8 cellular contexts compared by ENCODE assay signal in the genomic region with DNA sequence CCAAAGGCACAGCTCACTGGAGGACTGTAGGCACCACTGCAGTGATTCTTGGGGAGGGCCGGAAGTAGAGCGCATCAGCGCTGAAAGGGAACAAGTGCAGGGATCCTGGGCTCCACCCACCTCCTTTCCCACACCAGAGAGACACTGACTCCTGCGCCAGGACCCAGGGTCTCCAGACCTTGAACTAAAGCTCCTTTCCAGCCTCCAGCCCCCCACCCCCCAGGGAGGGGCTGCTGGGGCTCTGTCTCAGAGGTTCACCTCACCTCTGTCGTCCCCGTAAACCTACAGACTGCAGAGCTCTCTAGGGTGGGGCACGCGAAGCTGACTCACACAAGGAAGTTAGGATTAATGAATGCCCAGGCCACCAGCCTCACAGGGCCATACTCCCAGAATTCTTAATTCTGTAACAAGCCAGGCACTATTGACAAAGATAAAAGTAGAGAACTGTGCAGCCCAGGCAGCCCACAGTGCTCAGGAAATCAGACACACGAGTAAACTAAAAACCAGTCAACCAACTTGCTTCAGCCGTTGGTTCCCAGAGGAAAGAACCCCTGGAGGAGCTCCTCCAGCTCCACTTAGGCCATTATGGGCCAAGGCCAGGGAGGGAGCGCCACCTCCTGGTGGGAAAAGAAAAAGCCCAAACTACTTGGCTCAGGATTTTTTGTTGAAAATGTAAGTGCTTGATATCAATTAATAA. TPM values are rescaled to one million over a fixed set of nuclear protein-coding genes. Genes with fewer than 3 reads are reported as not detected.
A peak's percentile ranks its signal among the peaks of the same experiment; 100 is the strongest.
DNase-seq lines count a peak whose midpoint lies in the region; ATAC-seq, FAIRE-seq and TF ChIP-seq lines count a peak whose summit lies in the region.

No MANE protein-coding gene starts in this region.

- FAIRE-seq in pancreas (lab: Jason Lieb, UNC): no peak

- no peak for TF ChIP-seq POLR2A in uterus (IDR thresholded peaks at IDR 0.05)

- 40 to 43% methylated on average over 11 of the region's 11 CpGs for WGBS in pancreas, 2 donors

- H3K27ac ChIP-seq in SJCRH30: no peak overlapping the region
- H3K27ac ChIP-seq in pancreas: peak overlapping the region; percentile 56 to 84 (median 74)
- no peak overlapping the region for H3K27ac ChIP-seq in uterus

- DNase-seq in DMS114 treated with DMSO at 0.1 percent for 48 hours (lab: John Stamatoyannopoulos, UW; ENCODE audit: unreplicated experiment): peak; percentile 25
- DNase-seq in Jurkat, Clone E6-1 (ENCODE audit: low read depth, low spot score): peak; percentile 35
- DNase-seq in SJCRH30: peak; percentile 61 to 83
- peak; percentile 59 for DNase-seq in activated naive CD4-positive, alpha-beta T cell treated with Interleukin-2 at 50 U/mL for 16 hours
- DNase-seq in globus pallidus (ENCODE audit: low spot score): peak; percentile 46
- DNase-seq in pancreas: peak; percentile 64 to 83 (median 72)
- DNase-seq in uterus: peak; percentile 32 to 42

- no peaks in the 10 kb centered on the region; the same call in 1 of the 2 replicates for H3K27me3 ChIP-seq in SJCRH30
- H3K27me3 ChIP-seq in pancreas: no peaks in the 10 kb centered on the region
- no peaks in the 10 kb centered on the region for H3K27me3 ChIP-seq in uterus

- H3K4me3 ChIP-seq in Jurkat, Clone E6-1 (ENCODE audit: low read length): no peak overlapping the region
- H3K4me3 ChIP-seq in SJCRH30 (peak overlapping the region; percentile 24), pancreas (peak overlapping the region in 1 of 4 donors; percentile 0), uterus (no peak overlapping the region)

- H3K9me3 ChIP-seq in SJCRH30 (replicated peaks) (no peaks in the 10 kb centered on the region), pancreas (no peaks in the 10 kb centered on the region), uterus (no peaks in the 10 kb centered on the region)

- H3K4me1 ChIP-seq in SJCRH30 (no peaks in the 10 kb centered on the region), pancreas (peaks cover 13 to 23% (median 15%) of the 10 kb centered on the region in 3 donors), uterus (no peaks in the 10 kb centered on the region)

- intact Hi-C loops in pancreas (cut with DNase I): loop anchor here in 2 of 3 donors (5.0 to 10.0 kb wide), 4 partner anchors 294 to 346 kb away; partner anchors contain the start of gene LIPG (in 1 of the 2)
- intact Hi-C loops in uterus (cut with DNase I; ENCODE audit: low total_unique reads): no loop called here

- TF ChIP-seq CTCF in pancreas (IDR thresholded peaks at IDR 0.05): peak; percentile 71 to 85 (median 80)
- peak; percentile 61 to 77 (median 72) for TF ChIP-seq CTCF in uterus (IDR thresholded peaks at IDR 0.05)

- peak; percentile 76 to 88 (median 87) for ATAC-seq in pancreas
- ATAC-seq in HG03025 (IDR thresholded peaks at IDR 0.05; ENCODE audit: low FRiP score, unreplicated experiment): no peak

- H3K36me3 ChIP-seq in SJCRH30 (no peaks in the 10 kb centered on the region), pancreas (no peaks in the 10 kb centered on the region), uterus (no peaks in the 10 kb centered on the region)

RNA-seq across cellular contexts. Expression of gene ACAA2, which starts 45.1 kb away (rescaled TPM):
- polyA plus RNA-seq in Jurkat, Clone E6-1 (2012; ENCODE audit: insufficient read depth, insufficient read length): 34.9 TPM
- total RNA-seq in SJCRH30 (2014; rRNA removed; shearing (Covaris generic)): 126 and 133 TPM in 2 replicates
- total RNA-seq in pancreas (10 to 100 TPM; 22.3 to 47.9 (median 32.5) TPM), uterus (10 to 100 TPM; 21.8 to 50.5 (median 41.7) TPM)
- polyA plus RNA-seq in pancreas: 10 to 100 TPM; 20.3 to 53.0 TPM

Comparison
In these comparisons a context has a peak if more than half of its experiments do, and no peak if none do; other contexts are left out.
1. H3K27ac ChIP-seq: peak in pancreas (4 of 4); none in SJCRH30 (single experiment) and uterus (0 of 2).
2. Peak in every context shown above with its lines, with median percentiles within 50 percentile points of each other: DNase-seq.